Comparison of ENCODE assay signal across 14 cellular contexts in genomic region chr18:44229693-44230108, GRCh38.
DNase-seq lines count a peak whose midpoint lies in the region; ATAC-seq, FAIRE-seq and TF ChIP-seq lines count a peak whose summit lies in the region.
"Had no signal": no experiment of that assay in that cellular context is flagged by ENCODE, and none has a peak within 500 bp of the region (broad histone marks: within the 10 kb centered on the region; RNA-seq: fewer than 3 reads in every experiment).

No MANE protein-coding gene starts in this region.

- H3K9ac ChIP-seq in smooth muscle cell (ENCODE audit: low read depth): no peak overlapping the region

- no peaks in the 10 kb centered on the region for H3K27me3 ChIP-seq in smooth muscle cell (ENCODE audit: low read depth)

- H3K36me3 ChIP-seq in smooth muscle cell (ENCODE audit: low read depth): no peaks in the 10 kb centered on the region

- H4K20me1 ChIP-seq in smooth muscle cell (ENCODE audit: low read depth): no peaks in the 10 kb centered on the region

- DNase-seq in AG09319 (ENCODE audit: extremely low read depth, low read depth) (peak; percentile 27), fibroblast of villous mesenchyme (ENCODE audit: low read depth) (peak; percentile 12), non-pigmented ciliary epithelial cell (ENCODE audit: low read depth) (peak; percentile 18), smooth muscle cell (lab: John Stamatoyannopoulos, UW; ENCODE audit: unreplicated experiment) (no peak), RCC 7860 (ENCODE audit: low spot score) (no peak), NCI-H2081 (lab: John Stamatoyannopoulos, UW) (no peak)
- DNase-seq: activated CD8-positive, alpha-beta memory T cell treated with anti-CD3 and anti-CD28 coated beads for 24 hours; effector CD8-positive, alpha-beta T cell; KBM-7; naive B cell; SHP77 had no signal

- FAIRE-seq in RCC 7860 (lab: Jason Lieb, UNC): no peak
- FAIRE-seq: GM12891 had no signal

- no peak for ATAC-seq in GM21526 (IDR thresholded peaks at IDR 0.05; ENCODE audit: low FRiP score, unreplicated experiment)

- H3K4me2 ChIP-seq in smooth muscle cell: no peak overlapping the region

- H3K79me2 ChIP-seq in smooth muscle cell (ENCODE audit: low read depth): no peaks in the 10 kb centered on the region

- no peaks in the 10 kb centered on the region for H3K9me3 ChIP-seq in smooth muscle cell (replicated peaks; ENCODE audit: low read depth)

- H3K4me1 ChIP-seq in smooth muscle cell (ENCODE audit: low read depth): no peaks in the 10 kb centered on the region

- H3K27ac ChIP-seq in VCaP (no peak overlapping the region; the same call in 1 of the 2 replicates), smooth muscle cell (ENCODE audit: low read depth) (no peak overlapping the region)

- H3K4me3 ChIP-seq in fibroblast of villous mesenchyme (ENCODE audit: low read depth, low read length) (no peak overlapping the region), smooth muscle cell (no peak overlapping the region)

- no peak overlapping the region for H2AFZ ChIP-seq in smooth muscle cell (ENCODE audit: low read depth)

- TF ChIP-seq CTCF in AG09319 (IDR thresholded peaks at IDR 0.05; ENCODE audit: low read depth, low read length) (peak; percentile 27), VCaP (conservative IDR thresholded peaks at IDR 0.05) (0 out of 2 replicates have a peak, but pooled peaks have one; percentile 10), fibroblast of villous mesenchyme (IDR thresholded peaks at IDR 0.05; ENCODE audit: insufficient read depth, low read depth, low read length) (no peak), smooth muscle cell (IDR thresholded peaks at IDR 0.05; ENCODE audit: borderline replicate concordance, insufficient read depth, poor library complexity, severe bottlenecking) (no peak)

- no peaks in the 10 kb centered on the region for H3F3A ChIP-seq in smooth muscle cell (ENCODE audit: low read depth)

- WGBS in smooth muscle cell (ENCODE audit: low lambda C conversion rate): 55% methylated on average over 3 of the region's 3 CpGs

Comparison
In these comparisons a context has a peak if more than half of its experiments do, and no peak if none do; other contexts are left out.
1. DNase-seq: peak in AG09319 (single experiment), fibroblast of villous mesenchyme (single experiment) and non-pigmented ciliary epithelial cell (single experiment); none in smooth muscle cell (single experiment), RCC 7860 (single experiment) and NCI-H2081 (0 of 2).
2. CTCF ChIP-seq: peak in AG09319 (single experiment) and VCaP (single experiment); none in fibroblast of villous mesenchyme (single experiment) and smooth muscle cell (single experiment).